ENCODE assay signal across 29 cellular contexts in genomic region chr18:30415903-30416302, GRCh38.
"Had no signal": no experiment of that assay in that cellular context is flagged by ENCODE, and none has a peak within 500 bp of the region (broad histone marks: within the 10 kb centered on the region; RNA-seq: fewer than 3 reads in every experiment).

No MANE protein-coding gene starts in this region.

- ATAC-seq: effector memory CD8-positive, alpha-beta T cell; esophagus mucosa; gastrocnemius medialis; heart right ventricle; left cardiac atrium; left lung; left ventricle myocardium superior; lower lobe of right lung; mucosa of descending colon had no signal

- H3K4me1 ChIP-seq: esophagus squamous epithelium, gastrocnemius medialis, heart right ventricle, left lung, lower lobe of right lung had no signal

- H3K27ac ChIP-seq: coronary artery, dorsolateral prefrontal cortex, epithelial cell of prostate, esophagus squamous epithelium, gastrocnemius medialis, heart right ventricle, left lung, lower lobe of right lung had no signal

- H3K36me3 Mint-ChIP-seq: mesothelial cell of epicardium, naive B cell had no signal

- H3K27me3 Mint-ChIP-seq: effector memory CD8-positive, alpha-beta T cell; naive B cell had no signal

- H3K4me1 Mint-ChIP-seq: mesothelial cell of epicardium, naive B cell had no signal

- H3K27me3 ChIP-seq: dorsolateral prefrontal cortex, esophagus squamous epithelium, gastrocnemius medialis, heart right ventricle, left lung had no signal

- H3K9me3 ChIP-seq: esophagus squamous epithelium, gastrocnemius medialis, left lung, lower lobe of right lung, mucosa of descending colon had no signal

- FAIRE-seq: colon, endometrium, islet of Langerhans, keratinocyte had no signal

- DNase-seq: dermis blood vessel endothelial cell; dorsolateral prefrontal cortex; effector CD8-positive, alpha-beta T cell; effector memory CD8-positive, alpha-beta T cell; endodermal cell; erythroblast; esophagus squamous epithelium; foreskin fibroblast; foreskin melanocyte; gastrocnemius medialis; glutamatergic neuron; head of caudate nucleus; heart right ventricle; hippocampal formation; left cardiac atrium; left lung; left ventricle myocardium superior; lower lobe of right lung; mesenchymal stem cell; mucosa of descending colon; naive B cell had no signal

- H3K4me3 Mint-ChIP-seq: effector memory CD8-positive, alpha-beta T cell; endodermal cell; mesothelial cell of epicardium; naive B cell had no signal

- H3K4me3 ChIP-seq: coronary artery, dorsolateral prefrontal cortex, esophagus squamous epithelium, gastrocnemius medialis, heart right ventricle, left lung, lower lobe of right lung, mucosa of descending colon had no signal

- H3K27ac Mint-ChIP-seq: effector memory CD8-positive, alpha-beta T cell; endodermal cell; mesothelial cell of epicardium; naive B cell had no signal

- H3K36me3 ChIP-seq: esophagus squamous epithelium, gastrocnemius medialis, heart right ventricle, left lung, lower lobe of right lung had no signal
